ENCODE assay signal across 19 cellular contexts in the genomic region with DNA sequence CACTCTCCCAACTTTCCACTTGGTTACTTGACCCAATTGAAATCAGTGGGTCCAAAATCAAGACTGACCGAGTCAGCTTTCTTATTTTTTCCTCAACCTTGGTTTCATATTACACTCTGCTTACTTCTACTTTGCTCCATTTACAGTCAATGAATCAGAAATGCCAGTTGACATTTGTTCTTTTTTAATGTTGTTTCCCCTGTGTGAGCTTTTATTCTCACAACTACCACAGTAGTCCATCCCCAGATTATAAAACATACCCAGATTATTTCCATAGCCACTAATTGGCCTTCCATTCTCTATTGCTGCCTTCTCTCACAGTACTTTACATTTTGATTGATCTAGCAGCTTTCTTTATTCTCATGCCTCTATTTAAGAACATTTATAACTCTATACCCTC. TPM values are rescaled to one million over a fixed set of nuclear protein-coding genes. Genes with fewer than 3 reads are reported as not detected.
A peak's percentile ranks its signal among the peaks of the same experiment; 100 is the strongest.
DNase-seq lines count a peak whose midpoint lies in the region; ATAC-seq and FAIRE-seq lines count a peak whose summit lies in the region.
"Had no signal": no experiment of that assay in that cellular context is flagged by ENCODE, and none has a peak within 500 bp of the region (broad histone marks: within the 10 kb centered on the region; RNA-seq: fewer than 3 reads in every experiment).

No MANE protein-coding gene starts in this region.

- no peaks in the 10 kb centered on the region for H4K20me1 ChIP-seq in Karpas-422 (ENCODE audit: insufficient read depth, low read depth, low read length)
- H4K20me1 ChIP-seq: BLaER1 treated with 17β-estradiol and CSF1 and Interleukin-3, amounts not matched to agents 10 nM and 100 nM had no signal

- peak; percentile 75 for FAIRE-seq in islet of Langerhans (lab: Jason Lieb, UNC)
- FAIRE-seq: D721Med, GM18507 had no signal

- H3K36me3 ChIP-seq in Karpas-422 (ENCODE audit: insufficient read depth, low read length), result no peaks in the 10 kb centered on the region

- no peak overlapping the region for H3K4me3 ChIP-seq in Karpas-422 (ENCODE audit: low read length)
- H3K4me3 ChIP-seq: BLaER1 treated with 17β-estradiol and CSF1 and Interleukin-3, amounts not matched to agents 10 nM and 100 nM; SJCRH30 had no signal

- no peaks in the 10 kb centered on the region for H3K27me3 ChIP-seq in Karpas-422 (ENCODE audit: low read length)
- H3K27me3 ChIP-seq: BLaER1 treated with 17β-estradiol and CSF1 and Interleukin-3, amounts not matched to agents 10 nM and 100 nM; SJCRH30 had no signal

- H3K27ac ChIP-seq in Karpas-422 (ENCODE audit: low read length), result peak overlapping the region; percentile 5; the same call in 1 of the 2 replicates
- H3K27ac ChIP-seq: BLaER1 treated with 17β-estradiol and CSF1 and Interleukin-3, amounts not matched to agents 10 nM and 100 nM; SJCRH30 had no signal

- H2AFZ ChIP-seq in Karpas-422 (ENCODE audit: low read length), result no peak overlapping the region; the same call in 1 of the 2 replicates

- H3K4me1 ChIP-seq in Karpas-422 (ENCODE audit: low read length), result peaks cover 16% of the 10 kb centered on the region
- H3K4me1 ChIP-seq: BLaER1 treated with 17β-estradiol and CSF1 and Interleukin-3, amounts not matched to agents 10 nM and 100 nM; SJCRH30 had no signal

- no peaks in the 10 kb centered on the region for H3K9me2 ChIP-seq in Karpas-422 (replicated peaks; ENCODE audit: insufficient read depth, low read length)

- ATAC-seq in GM18873 (IDR thresholded peaks at IDR 0.05; ENCODE audit: low FRiP score, unreplicated experiment), result no peak
- ATAC-seq: CD8-positive, alpha-beta T cell; Panc1 had no signal

- no peaks in the 10 kb centered on the region for H3K9me3 ChIP-seq in Karpas-422 (ENCODE audit: low read length)
- H3K9me3 ChIP-seq: BLaER1 treated with 17β-estradiol and CSF1 and Interleukin-3, amounts not matched to agents 10 nM and 100 nM; SJCRH30 had no signal

- no peaks in the 10 kb centered on the region; the same call in 1 of the 2 replicates for H3K79me2 ChIP-seq in Karpas-422 (ENCODE audit: low read length)

- H3K4me2 ChIP-seq in Karpas-422 (ENCODE audit: low read depth, low read length, poor library complexity, severe bottlenecking), result peak overlapping the region; percentile 50
- H3K4me2 ChIP-seq: BLaER1 treated with 17β-estradiol and CSF1 and Interleukin-3, amounts not matched to agents 10 nM and 100 nM had no signal

- H3K9ac ChIP-seq in Karpas-422 (ENCODE audit: low read length), result no peak overlapping the region
- H3K9ac ChIP-seq: BLaER1 treated with 17β-estradiol and CSF1 and Interleukin-3, amounts not matched to agents 10 nM and 100 nM had no signal

- DNase-seq in Karpas-422, result no peak
- DNase-seq in astrocyte of the hippocampus (ENCODE audit: low read depth, low spot score), result peak; percentile 6
- no peak for DNase-seq in NK-92 treated with Interleukin-12 subunit alpha and Interleukin-12 subunit beta, amount 100 ng/mL, for 24 hours (lab: John Stamatoyannopoulos, UW)
- DNase-seq in NCI-H526 treated with DMSO at 0.1 percent for 48 hours (lab: John Stamatoyannopoulos, UW), result no peak
- DNase-seq in stimulated activated CD4-positive, alpha-beta T cell treated with anti-CD3 and anti-CD28 coated beads, Interleukin-15, amount 100 ng/mL, for 24 hours, result no peak
- DNase-seq: CD8-positive, alpha-beta T cell; DMS79; KG1; NCI-H1417 treated with DMSO at 0.1 percent for 48 hours; NCI-H187 treated with DMSO at 0.1 percent for 48 hours; NCI-H2227 treated with DMSO at 0.1 percent for 48 hours; NCI-H510A treated with DMSO at 0.1 percent for 48 hours; SJCRH30 had no signal

RNA-seq across cellular contexts. Expression of a gene that starts 50.0 kb away (rescaled TPM):
- 24.6 and 50.6 TPM in 2 replicates for total RNA-seq in Karpas-422 (2014; rRNA removed; shearing (Covaris generic); ENCODE audit: low replicate concordance)

RNA-seq across cellular contexts. Expression of a gene that starts 50.1 kb away (rescaled TPM):
- not detected in 2 replicates for total RNA-seq in Karpas-422 (2014; rRNA removed; shearing (Covaris generic); ENCODE audit: low replicate concordance)
